ENCODE assay signal across 1 cellular context in genomic region chr3:71191031-71191482, GRCh38.
A peak's percentile ranks its signal among the peaks of the same experiment; 100 is the strongest.
TF ChIP-seq lines count a peak whose summit lies in the region.

No MANE protein-coding gene starts in this region.

TF ChIP-seq in HEK293, 187 proteins besides CTCF, POLR2A, EP300 and RAD21 (continued from another document and continues in another):
- no peak for TF ChIP-seq ZNF488 (tag by site-specific recombination; IDR thresholded peaks at IDR 0.05)
- peak; percentile 72; the same call in 1 of the 2 replicates for TF ChIP-seq ZXDB (tag by site-specific recombination; IDR thresholded peaks at IDR 0.05)
- no peak for TF ChIP-seq ZNF138 (tag by site-specific recombination; IDR thresholded peaks at IDR 0.05; ENCODE audit: borderline replicate concordance)
- no peak for TF ChIP-seq ZBTB10 (tag by site-specific recombination; IDR thresholded peaks at IDR 0.05)
- TF ChIP-seq ZSCAN18 (tag by site-specific recombination; IDR thresholded peaks at IDR 0.05), result no peak
- TF ChIP-seq ZNF362 (tag by site-specific recombination; IDR thresholded peaks at IDR 0.05), result no peak
- no peak for TF ChIP-seq ZNF114 (tag by site-specific recombination; IDR thresholded peaks at IDR 0.05)
- TF ChIP-seq GFI1B (tag by site-specific recombination; IDR thresholded peaks at IDR 0.05), result no peak
- no peak for TF ChIP-seq ZNF571 (tag by site-specific recombination; IDR thresholded peaks at IDR 0.05)
- TF ChIP-seq ZNF48 (tag by site-specific recombination; IDR thresholded peaks at IDR 0.05), result no peak
- TF ChIP-seq ZNF518A (tag by site-specific recombination; conservative IDR thresholded peaks at IDR 0.05; ENCODE audit: low read depth), result no peak
- no peak for TF ChIP-seq BCL6B (tag by site-specific recombination; IDR thresholded peaks at IDR 0.05)
- TF ChIP-seq GLIS1 (tag by site-specific recombination; IDR thresholded peaks at IDR 0.05), result peak; percentile 25; the same call in 1 of the 2 replicates
- no peak for TF ChIP-seq BCL11A (tag by site-specific recombination; IDR thresholded peaks at IDR 0.05; ENCODE audit: low read depth)
- TF ChIP-seq ZNF558 (tag by site-specific recombination; IDR thresholded peaks at IDR 0.05), result no peak
- peak; percentile 50; the same call in 1 of the 2 replicates for TF ChIP-seq GLI2 (tag by site-specific recombination; IDR thresholded peaks at IDR 0.05; ENCODE audit: borderline replicate concordance, low read depth)
- no peak for TF ChIP-seq ZNF776 (tag by site-specific recombination; IDR thresholded peaks at IDR 0.05; ENCODE audit: borderline replicate concordance)
- TF ChIP-seq ZFP41 (tag by site-specific recombination; IDR thresholded peaks at IDR 0.05; ENCODE audit: borderline replicate concordance), result no peak
- no peak for TF ChIP-seq ZNF600 (tag by site-specific recombination; IDR thresholded peaks at IDR 0.05)
- TF ChIP-seq ZNF239 (tag by site-specific recombination; IDR thresholded peaks at IDR 0.05), result no peak
- TF ChIP-seq HOXC10 (CRISPR knock-in tag; IDR thresholded peaks at IDR 0.05), result no peak
- no peak for TF ChIP-seq ZNF76 (tag by site-specific recombination; IDR thresholded peaks at IDR 0.05; ENCODE audit: borderline replicate concordance, low read depth)
- TF ChIP-seq ZNF174 (tag by site-specific recombination; IDR thresholded peaks at IDR 0.05), result no peak
- no peak; the same call in 1 of the 2 replicates for TF ChIP-seq ZNF366 (tag by site-specific recombination; conservative IDR thresholded peaks at IDR 0.05)
- no peak for TF ChIP-seq ZNF341 (tag by site-specific recombination; IDR thresholded peaks at IDR 0.05; ENCODE audit: low read depth)
- TF ChIP-seq SP3 (tag by site-specific recombination; IDR thresholded peaks at IDR 0.05), result no peak
- TF ChIP-seq ZNF302 (tag by site-specific recombination; IDR thresholded peaks at IDR 0.05; ENCODE audit: low read depth), result no peak
- TF ChIP-seq ZBTB8A (tag by site-specific recombination; IDR thresholded peaks at IDR 0.05), result no peak; the same call in 1 of the 2 replicates
- no peak for TF ChIP-seq ZNF433 (tag by site-specific recombination; IDR thresholded peaks at IDR 0.05; ENCODE audit: low read depth)
- peak; percentile 79 for TF ChIP-seq FEZF1 (tag by site-specific recombination; IDR thresholded peaks at IDR 0.05)
- TF ChIP-seq ZEB2 (tag by site-specific recombination; IDR thresholded peaks at IDR 0.05), result no peak
- TF ChIP-seq ZNF785 (tag by site-specific recombination; IDR thresholded peaks at IDR 0.05), result no peak
- no peak for TF ChIP-seq ZBTB6 (tag by site-specific recombination; IDR thresholded peaks at IDR 0.05)
- no peak for TF ChIP-seq ZSCAN23 (tag by site-specific recombination; IDR thresholded peaks at IDR 0.05)
- TF ChIP-seq REPIN1 (tag by site-specific recombination; IDR thresholded peaks at IDR 0.05; ENCODE audit: low read depth), result no peak
- peak; percentile 87 for TF ChIP-seq ZNF843 (tag by site-specific recombination; IDR thresholded peaks at IDR 0.05)
- TF ChIP-seq INSM2 (tag by site-specific recombination; IDR thresholded peaks at IDR 0.05), result no peak
- peak; percentile 38; the same call in 1 of the 2 replicates for TF ChIP-seq ZNF629 (tag by site-specific recombination; IDR thresholded peaks at IDR 0.05)
- TF ChIP-seq ZNF544 (tag by site-specific recombination; IDR thresholded peaks at IDR 0.05), result no peak
- no peak for TF ChIP-seq ZFHX2 (tag by site-specific recombination; conservative IDR thresholded peaks at IDR 0.05)
- peak; percentile 68 for TF ChIP-seq ZNF596 (tag by site-specific recombination; IDR thresholded peaks at IDR 0.05)
- TF ChIP-seq OSR2 (tag by site-specific recombination; IDR thresholded peaks at IDR 0.05), result peak; percentile 71; the same call in 1 of the 2 replicates
- no peak for TF ChIP-seq AEBP2 (tag by site-specific recombination; IDR thresholded peaks at IDR 0.05; ENCODE audit: borderline replicate concordance)
- TF ChIP-seq PRDM6 (tag by site-specific recombination; IDR thresholded peaks at IDR 0.05), result peak; percentile 95
- TF ChIP-seq EGR2 (tag by site-specific recombination; IDR thresholded peaks at IDR 0.05; ENCODE audit: low read depth), result no peak
- no peak; the same call in 1 of the 2 replicates for TF ChIP-seq SCRT1 (tag by site-specific recombination; IDR thresholded peaks at IDR 0.05; ENCODE audit: borderline replicate concordance)
- TF ChIP-seq ZNF202 (tag by site-specific recombination; IDR thresholded peaks at IDR 0.05; ENCODE audit: borderline replicate concordance), result no peak
- no peak for TF ChIP-seq SCRT2 (tag by site-specific recombination; IDR thresholded peaks at IDR 0.05)
